1 cellular context compared by ENCODE assay signal in genomic region chr5:109709225-109709624, GRCh38.
TF ChIP-seq lines count a peak whose summit lies in the region.

No MANE protein-coding gene starts in this region.

TF ChIP-seq in IMR-90, 13 proteins besides CTCF, POLR2A, EP300 and RAD21:
- TF ChIP-seq ELK1 (IDR thresholded peaks at IDR 0.05; ENCODE audit: borderline replicate concordance, low read depth, low read length) (no peak), RCOR1 (IDR thresholded peaks at IDR 0.05; ENCODE audit: insufficient replicate concordance, low read length) (no peak), CEBPB (IDR thresholded peaks at IDR 0.05; ENCODE audit: low read depth, low read length) (peak; percentile 38; the same call in 1 of the 2 replicates), MAFK (IDR thresholded peaks at IDR 0.05; ENCODE audit: low read depth, low read length) (no peak), USF2 (IDR thresholded peaks at IDR 0.05; ENCODE audit: low read depth, low read length) (no peak)
